In the genomic region with DNA sequence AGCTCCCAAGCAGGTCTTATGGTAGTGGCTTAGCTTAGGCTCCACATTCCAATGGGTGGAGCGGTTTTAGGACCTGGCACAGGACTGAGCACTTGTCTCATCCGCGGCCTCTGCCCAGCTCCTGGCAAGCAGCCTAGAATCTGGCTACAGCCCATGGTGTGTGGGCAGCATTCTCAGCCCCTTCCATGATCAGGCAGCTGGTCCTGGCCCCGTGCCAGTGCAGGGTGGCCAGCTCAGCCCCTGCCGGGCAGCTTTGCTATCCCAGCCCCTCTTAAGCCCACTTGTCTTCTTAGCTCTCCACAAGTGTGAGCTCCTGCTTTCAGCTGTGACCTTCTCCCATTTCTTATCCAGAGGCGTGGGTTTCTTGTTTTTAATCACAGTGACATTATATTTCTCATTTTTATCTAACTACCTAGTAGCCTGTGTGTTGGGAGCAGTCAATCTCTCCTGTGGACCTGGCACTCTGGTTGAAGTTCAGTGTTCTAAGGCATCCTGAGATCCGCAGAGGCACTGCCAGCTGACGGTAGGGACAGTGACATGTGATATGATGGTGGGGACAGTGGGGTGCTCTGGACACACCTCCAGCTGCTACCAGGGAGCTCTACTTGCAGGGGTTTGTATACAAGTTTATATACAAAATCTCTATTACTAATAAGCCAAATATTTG, we compare ENCODE assay signal across 10 cellular contexts.
DNase-seq lines count a peak whose midpoint lies in the region; ATAC-seq lines count a peak whose summit lies in the region.
"Had no signal": no experiment of that assay in that cellular context is flagged by ENCODE, and none has a peak within 500 bp of the region (broad histone marks: within the 10 kb centered on the region; RNA-seq: fewer than 3 reads in every experiment).

No MANE protein-coding gene starts in this region.

- peak; percentile 57 for DNase-seq in COR-L47 (lab: John Stamatoyannopoulos, UW)
- DNase-seq in NCI-H226: peak; percentile 61
- peak; percentile 41 for DNase-seq in dermis blood vessel endothelial cell
- peak in 53 of 56 donors; percentile 22 to 94 (median 72) for DNase-seq in nucleus accumbens (lab: John Stamatoyannopoulos, UW)
- no peak for DNase-seq in DMS53 (lab: John Stamatoyannopoulos, UW)
- DNase-seq in NCI-H1048 (lab: John Stamatoyannopoulos, UW): no peak
- DNase-seq in T-helper 2 cell: no peak
- DNase-seq: activated T-cell treated with anti-CD3 and anti-CD28 coated beads for 4 hours had no signal

- no peak for ATAC-seq in GM19395 (IDR thresholded peaks at IDR 0.05; ENCODE audit: unreplicated experiment)
- ATAC-seq: Panc1 had no signal

Comparison
In these comparisons a context has a peak if more than half of its experiments do, and no peak if none do; other contexts are left out.
1. DNase-seq: peak in COR-L47 (single experiment), NCI-H226 (single experiment), dermis blood vessel endothelial cell (single experiment) and nucleus accumbens (53 of 56); none in DMS53 (single experiment), NCI-H1048 (single experiment) and T-helper 2 cell (0 of 5).